In genomic region chr4:129223955-129224354, GRCh38 we compare ENCODE assay signal across 17 cellular contexts.
DNase-seq lines count a peak whose midpoint lies in the region; TF ChIP-seq lines count a peak whose summit lies in the region.
"Had no signal": no experiment of that assay in that cellular context is flagged by ENCODE, and none has a peak within 500 bp of the region (broad histone marks: within the 10 kb centered on the region; RNA-seq: fewer than 3 reads in every experiment).

No MANE protein-coding gene starts in this region.

- BruUV-seq in A673 (replicated peaks; lab: Mats Ljungman, UMichigan): no TSS peak

- no peaks in the 10 kb centered on the region for H3K9me3 ChIP-seq in A673 (ENCODE audit: low read depth, low read length, poor library complexity, severe bottlenecking)

- intact Hi-C loops in A673 (cut with micrococcal nuclease; ENCODE audit: unreplicated experiment): no loop called here

- no peaks in the 10 kb centered on the region for H3K4me1 ChIP-seq in A673 (ENCODE audit: insufficient read depth, low read length, poor library complexity, severe bottlenecking)

- no peaks in the 10 kb centered on the region for H3K27me3 ChIP-seq in A673 (replicated peaks; ENCODE audit: insufficient read depth, low read depth, low read length, poor library complexity)

- no peak overlapping the region for H3K27ac ChIP-seq in A673 (ENCODE audit: low read depth, low read length, poor library complexity, severe bottlenecking)
- H3K27ac ChIP-seq: HL-60, SK-N-MC had no signal

- POLR2A ChIA-PET in A673 (lab: Charles Lee; ENCODE audit: low non-redundant PET): no interaction called here

- no peak for TF ChIP-seq CTCF in A673 (conservative IDR thresholded peaks at IDR 0.05; ENCODE audit: low read depth, low read length)
- TF ChIP-seq CTCF in fibroblast of villous mesenchyme (IDR thresholded peaks at IDR 0.05; ENCODE audit: insufficient read depth, low read depth, low read length): no peak

- DNase-seq in A673 (ENCODE audit: low spot score) (peak; percentile 76), EH (ENCODE audit: low read depth) (peak; percentile 7), fibroblast of villous mesenchyme (ENCODE audit: low read depth) (peak; percentile 11), SHP77 (lab: John Stamatoyannopoulos, UW) (no peak), NCI-H1694 treated with DMSO at 0.1 percent for 48 hours (lab: John Stamatoyannopoulos, UW) (no peak), G401 (ENCODE audit: low spot score) (no peak)
- DNase-seq: ACHN; CD4-positive, alpha-beta T cell; DMS79 treated with DMSO at 0.1 percent for 48 hours; HFFc6; KBM-7; NCI-H1048; NCI-H524 treated with DMSO at 0.1 percent for 48 hours; PC-3 had no signal

- in situ Hi-C loops in G401 (cut with HindIII; ENCODE audit: low sequenced_read_pairs): no loop called here

- no peak overlapping the region for H3K4me3 ChIP-seq in A673 (ENCODE audit: low read depth, low read length, poor library complexity, severe bottlenecking)
- no peak overlapping the region for H3K4me3 ChIP-seq in fibroblast of villous mesenchyme (ENCODE audit: low read depth, low read length)
- H3K4me3 ChIP-seq: SK-N-MC had no signal

- no peaks in the 10 kb centered on the region for H3K36me3 ChIP-seq in A673 (ENCODE audit: insufficient read depth, low read length, poor library complexity, severe bottlenecking)

- CTCF ChIA-PET in A673 (lab: Charles Lee): no interaction called here

TF ChIP-seq in PFSK-1, 5 proteins besides CTCF, POLR2A, EP300 and RAD21:
- TF ChIP-seq FOXP2 (optimal IDR thresholded peaks at IDR 0.05; ENCODE audit: borderline replicate concordance, extremely low read depth, extremely low read length, insufficient read depth) (peak; percentile 24), TAF1 (IDR thresholded peaks at IDR 0.05; ENCODE audit: borderline replicate concordance, insufficient read depth, low read length) (no peak), REST (IDR thresholded peaks at IDR 0.05; ENCODE audit: insufficient read depth in 1 of 2, low read depth in 2 of 2, low read length in 2 of 2) (peak in 1 of 2 experiments; percentile 38; a peak in 1 of 4 replicates), SIN3A (IDR thresholded peaks at IDR 0.05; ENCODE audit: borderline replicate concordance, insufficient read depth, low read length) (no peak), POLR2AphosphoS5 (IDR thresholded peaks at IDR 0.05; ENCODE audit: low read depth, low read length) (no peak)

Comparison
In these comparisons a context has a peak if more than half of its experiments do, and no peak if none do; other contexts are left out.
1. DNase-seq: peak in A673 (single experiment), EH (single experiment) and fibroblast of villous mesenchyme (single experiment); none in SHP77 (0 of 2), NCI-H1694 treated with DMSO at 0.1 percent for 48 hours (single experiment) and G401 (single experiment).